Comparison of ENCODE assay signal across 14 cellular contexts in genomic region chr4:124318292-124318691, GRCh38.
"Had no signal": no experiment of that assay in that cellular context is flagged by ENCODE, and none has a peak within 500 bp of the region (broad histone marks: within the 10 kb centered on the region; RNA-seq: fewer than 3 reads in every experiment).

No MANE protein-coding gene starts in this region.

- H3K4me3 ChIP-seq: colonic mucosa, hepatocyte, left lung, ovary, thyroid gland had no signal

- H3K79me2 ChIP-seq: hepatocyte had no signal

- H3K27me3 ChIP-seq: colonic mucosa, hepatocyte, left lung, ovary, thyroid gland had no signal

- H3K36me3 ChIP-seq: colonic mucosa, left lung, ovary, thyroid gland had no signal

- DNase-seq: activated CD4-positive, alpha-beta T cell treated with anti-CD3 and anti-CD28 coated beads, Interleukin-2, amount 50 U/mL, for 1 hour; activated naive CD8-positive, alpha-beta T cell treated with anti-CD3 and anti-CD28 coated beads for 36 hours; amygdala; central memory CD4-positive, alpha-beta T cell; colonic mucosa; kidney; left lung; mammary epithelial cell; naive B cell; ovary; stimulated activated CD4-positive, alpha-beta T cell treated with anti-CD3 and anti-CD28 coated beads, Interleukin-12 subunit alpha, Interleukin-12 subunit beta, amount 100 ng/mL, for 4 hours; stimulated activated CD4-positive, alpha-beta T cell treated with anti-CD3 and anti-CD28 coated beads, Interleukin-2, amount 100 ng/mL, for 24 hours; thyroid gland had no signal

- H2AFZ ChIP-seq: hepatocyte had no signal

- H3K4me1 ChIP-seq: colonic mucosa, left lung, thyroid gland had no signal

- H3K27ac ChIP-seq: colonic mucosa, hepatocyte, left lung, ovary, thyroid gland had no signal

- ATAC-seq: left lung had no signal

- H3K9me3 ChIP-seq: colonic mucosa, left lung, ovary, thyroid gland had no signal

- H3K4me2 ChIP-seq: hepatocyte had no signal
